In the genomic region with DNA sequence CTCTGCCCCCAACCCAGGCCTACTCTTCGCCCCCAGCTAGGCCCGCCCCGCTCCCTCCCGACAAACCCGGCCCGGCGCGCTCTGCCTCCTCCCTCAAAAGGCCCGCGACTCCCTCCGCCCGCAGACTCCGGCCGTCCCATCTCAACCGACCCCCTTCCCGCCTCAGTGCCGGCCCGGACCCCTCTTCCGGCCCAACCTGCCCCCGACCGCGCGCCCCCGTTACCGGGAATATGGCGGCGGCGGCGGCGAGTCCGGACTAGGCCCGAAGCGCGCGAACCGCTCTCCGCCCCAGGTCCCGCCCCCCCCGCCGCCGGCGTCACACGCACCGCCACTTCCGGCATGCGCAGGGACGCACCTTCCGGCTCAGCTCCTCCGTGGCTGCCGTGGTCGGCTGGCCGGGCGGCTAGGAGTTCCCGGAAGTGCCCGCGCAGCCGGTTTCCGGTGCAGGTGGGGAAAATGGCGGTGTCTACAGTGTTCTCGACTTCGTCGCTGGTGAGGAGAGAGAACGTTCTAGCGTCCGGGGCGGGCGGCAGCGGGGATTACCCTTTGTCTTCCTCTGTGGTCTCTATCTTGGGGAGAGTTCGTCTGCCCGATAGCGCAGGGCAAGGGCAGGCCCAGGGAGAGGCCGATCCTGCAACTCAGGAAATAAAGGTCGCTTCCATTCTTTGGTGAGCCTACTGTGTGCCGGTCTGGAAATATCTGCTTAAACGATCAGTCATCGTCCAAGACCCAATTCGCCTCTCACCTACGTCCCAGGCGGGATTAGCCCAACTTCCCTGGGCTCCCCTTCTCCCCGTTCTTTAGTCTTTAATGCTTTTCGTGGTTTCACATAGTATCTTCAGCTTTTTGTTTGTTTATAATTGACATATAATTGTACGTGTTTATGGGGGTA, we compare ENCODE assay signal across 8 cellular contexts.
DNase-seq lines count a peak whose midpoint lies in the region; ATAC-seq and TF ChIP-seq lines count a peak whose summit lies in the region.

A gene with protein sequence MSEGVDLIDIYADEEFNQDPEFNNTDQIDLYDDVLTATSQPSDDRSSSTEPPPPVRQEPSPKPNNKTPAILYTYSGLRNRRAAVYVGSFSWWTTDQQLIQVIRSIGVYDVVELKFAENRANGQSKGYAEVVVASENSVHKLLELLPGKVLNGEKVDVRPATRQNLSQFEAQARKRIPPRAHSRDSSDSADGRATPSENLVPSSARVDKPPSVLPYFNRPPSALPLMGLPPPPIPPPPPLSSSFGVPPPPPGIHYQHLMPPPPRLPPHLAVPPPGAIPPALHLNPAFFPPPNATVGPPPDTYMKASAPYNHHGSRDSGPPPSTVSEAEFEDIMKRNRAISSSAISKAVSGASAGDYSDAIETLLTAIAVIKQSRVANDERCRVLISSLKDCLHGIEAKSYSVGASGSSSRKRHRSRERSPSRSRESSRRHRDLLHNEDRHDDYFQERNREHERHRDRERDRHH (minus strand): TSS at position 285 of the 892 bp plus-strand sequence. CDS start 740 bp downstream, outside the sequence.
A gene (plus strand): TSS at position 434 of the 892 bp plus-strand sequence. CDS start 23 bp downstream, at position 457.

- DNase-seq in NCI-H1092 treated with DMSO at 0.1 percent for 48 hours (lab: John Stamatoyannopoulos, UW), result peak; percentile 97
- peak; percentile 95 for DNase-seq in globus pallidus (ENCODE audit: low spot score)
- DNase-seq in nucleus accumbens (lab: John Stamatoyannopoulos, UW), result peak in 55 of 56 donors; percentile 71 to 98 (median 94)
- peak; percentile 96 for DNase-seq in superior temporal gyrus (ENCODE audit: extremely low spot score)

- H3K4me3 Mint-ChIP-seq in activated naive CD4-positive, alpha-beta T cell treated with anti-CD3 and anti-CD28 coated beads, Interleukin-2, amount 50 U/mL, for 24 hours, result peak within 1 kb of the TSS; percentile 97

- H3K9me3 Mint-ChIP-seq in activated naive CD4-positive, alpha-beta T cell treated with anti-CD3 and anti-CD28 coated beads, Interleukin-2, amount 50 U/mL, for 24 hours, result no peaks in the 10 kb centered on the region

- peaks cover 20% of the 10 kb centered on the region for H3K36me3 Mint-ChIP-seq in activated naive CD4-positive, alpha-beta T cell treated with anti-CD3 and anti-CD28 coated beads, Interleukin-2, amount 50 U/mL, for 24 hours

- peak within 1 kb of the TSS; percentile 95 for H3K4me3 ChIP-seq in GM08714 (ENCODE audit: low read length)

- ATAC-seq in HG02588 (IDR thresholded peaks at IDR 0.05; ENCODE audit: unreplicated experiment) (peak; percentile 90), SK-N-SH treated with all-trans-retinoic acid at 6 μM for 48 hours (peak; percentile 96)

- H3K27ac Mint-ChIP-seq in activated naive CD4-positive, alpha-beta T cell treated with anti-CD3 and anti-CD28 coated beads, Interleukin-2, amount 50 U/mL, for 24 hours, result peak within 1 kb of the TSS; percentile 99

- no peaks in the 10 kb centered on the region for H3K27me3 Mint-ChIP-seq in activated naive CD4-positive, alpha-beta T cell treated with anti-CD3 and anti-CD28 coated beads, Interleukin-2, amount 50 U/mL, for 24 hours

- H3K4me1 Mint-ChIP-seq in activated naive CD4-positive, alpha-beta T cell treated with anti-CD3 and anti-CD28 coated beads, Interleukin-2, amount 50 U/mL, for 24 hours, result peaks cover 69% of the 10 kb centered on the region

TF ChIP-seq in SK-N-SH treated with all-trans-retinoic acid at 6 μM for 48 hours, 23 proteins besides CTCF, POLR2A, EP300 and RAD21:
- TF ChIP-seq, protein P1, sequence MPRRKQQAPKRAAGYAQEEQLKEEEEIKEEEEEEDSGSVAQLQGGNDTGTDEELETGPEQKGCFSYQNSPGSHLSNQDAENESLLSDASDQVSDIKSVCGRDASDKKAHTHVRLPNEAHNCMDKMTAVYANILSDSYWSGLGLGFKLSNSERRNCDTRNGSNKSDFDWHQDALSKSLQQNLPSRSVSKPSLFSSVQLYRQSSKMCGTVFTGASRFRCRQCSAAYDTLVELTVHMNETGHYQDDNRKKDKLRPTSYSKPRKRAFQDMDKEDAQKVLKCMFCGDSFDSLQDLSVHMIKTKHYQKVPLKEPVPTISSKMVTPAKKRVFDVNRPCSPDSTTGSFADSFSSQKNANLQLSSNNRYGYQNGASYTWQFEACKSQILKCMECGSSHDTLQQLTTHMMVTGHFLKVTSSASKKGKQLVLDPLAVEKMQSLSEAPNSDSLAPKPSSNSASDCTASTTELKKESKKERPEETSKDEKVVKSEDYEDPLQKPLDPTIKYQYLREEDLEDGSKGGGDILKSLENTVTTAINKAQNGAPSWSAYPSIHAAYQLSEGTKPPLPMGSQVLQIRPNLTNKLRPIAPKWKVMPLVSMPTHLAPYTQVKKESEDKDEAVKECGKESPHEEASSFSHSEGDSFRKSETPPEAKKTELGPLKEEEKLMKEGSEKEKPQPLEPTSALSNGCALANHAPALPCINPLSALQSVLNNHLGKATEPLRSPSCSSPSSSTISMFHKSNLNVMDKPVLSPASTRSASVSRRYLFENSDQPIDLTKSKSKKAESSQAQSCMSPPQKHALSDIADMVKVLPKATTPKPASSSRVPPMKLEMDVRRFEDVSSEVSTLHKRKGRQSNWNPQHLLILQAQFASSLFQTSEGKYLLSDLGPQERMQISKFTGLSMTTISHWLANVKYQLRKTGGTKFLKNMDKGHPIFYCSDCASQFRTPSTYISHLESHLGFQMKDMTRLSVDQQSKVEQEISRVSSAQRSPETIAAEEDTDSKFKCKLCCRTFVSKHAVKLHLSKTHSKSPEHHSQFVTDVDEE (CRISPR knock-in tag; IDR thresholded peaks at IDR 0.05), result no peak
- TF ChIP-seq, protein P2, sequence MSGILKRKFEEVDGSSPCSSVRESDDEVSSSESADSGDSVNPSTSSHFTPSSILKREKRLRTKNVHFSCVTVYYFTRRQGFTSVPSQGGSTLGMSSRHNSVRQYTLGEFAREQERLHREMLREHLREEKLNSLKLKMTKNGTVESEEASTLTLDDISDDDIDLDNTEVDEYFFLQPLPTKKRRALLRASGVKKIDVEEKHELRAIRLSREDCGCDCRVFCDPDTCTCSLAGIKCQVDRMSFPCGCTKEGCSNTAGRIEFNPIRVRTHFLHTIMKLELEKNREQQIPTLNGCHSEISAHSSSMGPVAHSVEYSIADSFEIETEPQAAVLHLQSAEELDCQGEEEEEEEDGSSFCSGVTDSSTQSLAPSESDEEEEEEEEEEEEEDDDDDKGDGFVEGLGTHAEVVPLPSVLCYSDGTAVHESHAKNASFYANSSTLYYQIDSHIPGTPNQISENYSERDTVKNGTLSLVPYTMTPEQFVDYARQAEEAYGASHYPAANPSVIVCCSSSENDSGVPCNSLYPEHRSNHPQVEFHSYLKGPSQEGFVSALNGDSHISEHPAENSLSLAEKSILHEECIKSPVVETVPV (CRISPR knock-in tag; IDR thresholded peaks at IDR 0.05), result no peak
- TF ChIP-seq ZFP30 (CRISPR knock-in tag; IDR thresholded peaks at IDR 0.05) (no peak), CSDC2 (CRISPR knock-in tag; IDR thresholded peaks at IDR 0.05) (0 out of 2 replicates have a peak, but pooled peaks have one; percentile 47), GLIS3 (CRISPR knock-in tag; IDR thresholded peaks at IDR 0.05) (peak; percentile 78; the same call in 1 of the 2 replicates), ZNF8 (CRISPR knock-in tag; IDR thresholded peaks at IDR 0.05) (no peak), PPARA (CRISPR knock-in tag; IDR thresholded peaks at IDR 0.05; ENCODE audit: borderline replicate concordance) (no peak)
- TF ChIP-seq, protein P3, sequence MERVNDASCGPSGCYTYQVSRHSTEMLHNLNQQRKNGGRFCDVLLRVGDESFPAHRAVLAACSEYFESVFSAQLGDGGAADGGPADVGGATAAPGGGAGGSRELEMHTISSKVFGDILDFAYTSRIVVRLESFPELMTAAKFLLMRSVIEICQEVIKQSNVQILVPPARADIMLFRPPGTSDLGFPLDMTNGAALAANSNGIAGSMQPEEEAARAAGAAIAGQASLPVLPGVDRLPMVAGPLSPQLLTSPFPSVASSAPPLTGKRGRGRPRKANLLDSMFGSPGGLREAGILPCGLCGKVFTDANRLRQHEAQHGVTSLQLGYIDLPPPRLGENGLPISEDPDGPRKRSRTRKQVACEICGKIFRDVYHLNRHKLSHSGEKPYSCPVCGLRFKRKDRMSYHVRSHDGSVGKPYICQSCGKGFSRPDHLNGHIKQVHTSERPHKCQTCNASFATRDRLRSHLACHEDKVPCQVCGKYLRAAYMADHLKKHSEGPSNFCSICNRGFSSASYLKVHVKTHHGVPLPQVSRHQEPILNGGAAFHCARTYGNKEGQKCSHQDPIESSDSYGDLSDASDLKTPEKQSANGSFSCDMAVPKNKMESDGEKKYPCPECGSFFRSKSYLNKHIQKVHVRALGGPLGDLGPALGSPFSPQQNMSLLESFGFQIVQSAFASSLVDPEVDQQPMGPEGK (CRISPR knock-in tag; IDR thresholded peaks at IDR 0.05; ENCODE audit: borderline replicate concordance), result peak; percentile 79; the same call in 1 of the 2 replicates

Comparison
In these comparisons a context has a peak if more than half of its experiments do, and no peak if none do; other contexts are left out.
1. Peak in every context shown above with its lines: DNase-seq, ATAC-seq and H3K4me3 ChIP-seq.